Comparison of ENCODE assay signal across 8 cellular contexts in the genomic region with DNA sequence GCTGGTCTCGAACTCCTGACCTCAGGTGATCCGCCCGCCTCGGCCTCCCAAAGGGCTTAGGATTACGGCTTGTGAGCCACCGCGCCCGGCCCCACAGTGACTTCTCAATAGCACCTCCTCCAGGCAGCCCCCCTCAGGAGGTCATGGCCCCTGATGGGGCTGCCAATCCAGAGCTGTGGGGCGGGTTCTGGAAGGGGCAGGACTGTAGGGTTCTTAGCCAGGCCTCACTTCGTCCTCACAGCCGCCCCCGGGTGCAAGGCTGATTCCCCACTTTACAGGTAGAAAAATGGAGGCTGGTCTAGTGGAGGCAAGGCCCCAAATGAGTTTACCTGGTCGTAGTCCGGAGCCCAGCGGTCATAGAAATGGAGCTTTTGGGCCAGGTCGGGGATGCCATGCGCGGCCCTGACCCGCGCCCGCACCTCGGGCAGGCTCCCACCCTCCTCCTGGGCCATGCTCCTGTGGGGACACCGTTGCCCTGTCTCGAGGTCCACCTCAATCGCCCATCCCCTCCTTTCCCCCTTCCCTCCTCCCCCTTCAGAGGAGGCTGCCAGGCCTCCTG. TPM values are rescaled to one million over a fixed set of nuclear protein-coding genes. Genes with fewer than 3 reads are reported as not detected.
DNase-seq lines count a peak whose midpoint lies in the region; ATAC-seq and TF ChIP-seq lines count a peak whose summit lies in the region.

No MANE protein-coding gene starts in this region.

- no peaks in the 10 kb centered on the region for H3K36me3 ChIP-seq in esophagus muscularis mucosa
- H3K36me3 ChIP-seq in osteoblast (ENCODE audit: insufficient read depth, low read length), result no peaks in the 10 kb centered on the region

- H3K9me3 ChIP-seq in esophagus muscularis mucosa (no peaks in the 10 kb centered on the region), osteoblast (ENCODE audit: low read depth, low read length) (no peaks in the 10 kb centered on the region)

- H4K20me1 ChIP-seq in osteoblast (ENCODE audit: insufficient read depth, low read length), result no peaks in the 10 kb centered on the region

- no peak for TF ChIP-seq POLR2A in esophagus muscularis mucosa (IDR thresholded peaks at IDR 0.05; ENCODE audit: low read depth)

- no peaks in the 10 kb centered on the region for H3K79me2 ChIP-seq in osteoblast (ENCODE audit: insufficient read depth, low read length)

- no peak for TF ChIP-seq CTCF in esophagus muscularis mucosa (IDR thresholded peaks at IDR 0.05)
- no peak for TF ChIP-seq CTCF in osteoblast (IDR thresholded peaks at IDR 0.05; ENCODE audit: extremely low read depth, low read depth, low read length)

- peak overlapping the region; percentile 66 to 80 (median 72) for H3K27ac ChIP-seq in esophagus muscularis mucosa (replicated peaks in 1 of 4)
- peak overlapping the region; percentile 66 for H3K27ac ChIP-seq in osteoblast (ENCODE audit: low read depth, low read length)

- H3K27me3 ChIP-seq in esophagus muscularis mucosa, result no peaks in the 10 kb centered on the region
- no peaks in the 10 kb centered on the region for H3K27me3 ChIP-seq in osteoblast (ENCODE audit: insufficient read depth, low read length)

- H3K4me2 ChIP-seq in osteoblast (ENCODE audit: insufficient read depth, low read length), result peak overlapping the region; percentile 84

- WGBS in esophagus muscularis mucosa, result 16% methylated on average over 18 of the region's 25 CpGs

- H3K4me1 ChIP-seq in esophagus muscularis mucosa (peaks cover 9 to 21% (median 14%) of the 10 kb centered on the region in 4 donors), osteoblast (ENCODE audit: insufficient read depth, low read length) (peaks cover 15% of the 10 kb centered on the region)

- peak overlapping the region; percentile 89 for H2AFZ ChIP-seq in osteoblast (ENCODE audit: low read length)

- H3K4me3 ChIP-seq in GM08714 (ENCODE audit: low read length) (peak overlapping the region; percentile 47; the same call in 1 of the 2 replicates), esophagus muscularis mucosa (peak overlapping the region; percentile 64 to 74 (median 69)), osteoblast (ENCODE audit: insufficient read depth, low read length) (peak overlapping the region; percentile 82)

- ATAC-seq in HG03520 (IDR thresholded peaks at IDR 0.05; ENCODE audit: unreplicated experiment), result no peak
- ATAC-seq in HG03378 (IDR thresholded peaks at IDR 0.05; ENCODE audit: unreplicated experiment), result no peak

- DNase-seq in RKO (ENCODE audit: low spot score) (peak; percentile 68), esophagus muscularis mucosa (ENCODE audit: extremely low spot score) (no peak), osteoblast (ENCODE audit: insufficient read length, low spot score, missing footprints) (peak; percentile 87), NCI-H1048 (lab: John Stamatoyannopoulos, UW) (no peak), DMS 273 treated with DMSO at 0.1 percent for 48 hours (lab: John Stamatoyannopoulos, UW) (no peak)

- intact Hi-C loops in esophagus muscularis mucosa (cut with DNase I), result no loop called here

- no peak for TF ChIP-seq EP300 in esophagus muscularis mucosa (IDR thresholded peaks at IDR 0.05)

RNA-seq across cellular contexts. Expression of gene METTL27, which starts 0.5 kb away (rescaled TPM):
- 1 to 10 TPM in 3 of 4 donors, under 1 TPM in 1; 0.83 to 4.0 (median 2.8) TPM for total RNA-seq in esophagus muscularis mucosa
- 8.7 and 8.8 TPM in 2 replicates for total RNA-seq in osteoblast

RNA-seq across cellular contexts. Expression of gene CLDN4, which starts 11.0 kb away (rescaled TPM):
- total RNA-seq in esophagus muscularis mucosa (1 to 10 TPM in 2 of 4 donors, under 1 TPM in 2; 0.42 to 3.1 (median 1.7) TPM), osteoblast (0.36 and 0.59 TPM in 2 replicates)

RNA-seq across cellular contexts. Expression of gene TMEM270, which starts 19.2 kb away (rescaled TPM):
- not detected for total RNA-seq in esophagus muscularis mucosa
- total RNA-seq in osteoblast, result not detected in 2 replicates

Comparison
In these comparisons a context has a peak if more than half of its experiments do, and no peak if none do; other contexts are left out.
1. DNase-seq: peak in RKO (single experiment) and osteoblast (single experiment); none in esophagus muscularis mucosa (single experiment), NCI-H1048 (single experiment) and DMS 273 treated with DMSO at 0.1 percent for 48 hours (single experiment).
2. Peak in every context shown above with its lines, with median percentiles within 50 percentile points of each other: H3K4me3 ChIP-seq.